In the genomic region with DNA sequence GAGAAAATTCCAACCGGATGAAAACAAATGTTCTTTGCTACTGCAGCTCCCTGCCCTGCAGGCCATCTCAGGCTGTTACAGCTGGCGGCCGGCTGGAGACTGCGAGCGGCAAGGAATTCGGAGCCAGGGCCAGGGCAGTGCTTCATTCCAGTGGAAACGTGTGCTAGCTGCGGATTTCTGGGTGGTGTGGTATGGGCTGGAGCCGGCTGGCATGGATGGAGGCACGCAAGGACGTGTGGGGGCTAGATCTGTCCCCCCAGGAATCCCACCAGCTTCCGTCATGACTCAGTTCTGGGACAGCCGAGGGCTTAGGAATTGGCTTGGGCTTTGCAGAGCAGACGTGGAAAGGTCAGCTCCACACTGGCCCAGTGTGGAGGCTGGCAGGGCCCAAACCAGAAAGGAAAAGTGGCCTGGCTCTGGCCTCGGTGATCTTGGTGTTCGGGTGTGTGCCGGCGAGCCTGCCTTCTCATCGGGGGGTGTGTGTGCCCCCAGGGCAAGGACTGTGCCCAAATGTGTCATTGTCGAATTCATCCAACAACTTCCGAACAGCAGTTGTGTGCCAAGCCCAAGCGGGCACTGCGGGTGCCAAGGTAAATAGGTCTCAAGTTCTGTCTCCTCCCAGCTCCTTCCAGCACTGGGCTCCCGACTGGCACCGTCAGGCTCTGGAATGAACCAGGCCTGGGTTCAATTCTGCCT, we compare ENCODE assay signal across 9 cellular contexts. TPM values are rescaled to one million over a fixed set of nuclear protein-coding genes. Genes with fewer than 3 reads are reported as not detected.
DNase-seq lines count a peak whose midpoint lies in the region; ATAC-seq, FAIRE-seq and TF ChIP-seq lines count a peak whose summit lies in the region.
"Had no signal": no experiment of that assay in that cellular context is flagged by ENCODE, and none has a peak within 500 bp of the region (broad histone marks: within the 10 kb centered on the region; RNA-seq: fewer than 3 reads in every experiment).

No MANE protein-coding gene starts in this region.

- H3K4me1 Mint-ChIP-seq in CD4-positive, alpha-beta T cell (ENCODE audit: low read depth), result no peaks in the 10 kb centered on the region
- H3K4me1 Mint-ChIP-seq: CD14-positive monocyte had no signal

- peaks cover 40% of the 10 kb centered on the region for H3K4me1 ChIP-seq in ACC112 (ENCODE audit: control insufficient read depth, insufficient read depth, low read length, unreplicated experiment)
- H3K4me1 ChIP-seq in endothelial cell of umbilical vein (ENCODE audit: control insufficient read depth, extremely low read depth, insufficient read depth, low read length), result peaks cover 18% of the 10 kb centered on the region
- peaks cover 3 to 4% of the 10 kb centered on the region in 2 donors for H3K4me1 ChIP-seq in mucosa of rectum (ENCODE audit: control insufficient read depth in 2 of 2, insufficient read depth in 2 of 2, low read length in 2 of 2)

- H3K36me3 ChIP-seq in ACC112 (ENCODE audit: insufficient read depth, low read length), result no peaks in the 10 kb centered on the region
- no peaks in the 10 kb centered on the region for H3K36me3 ChIP-seq in endothelial cell of umbilical vein (ENCODE audit: control insufficient read depth in 2 of 2, extremely low read depth in 1 of 2, insufficient read depth in 2 of 2, low read length in 2 of 2)
- H3K36me3 ChIP-seq in mucosa of rectum (ENCODE audit: control insufficient read depth in 2 of 2, insufficient read depth in 2 of 2, low read length in 2 of 2), result no peaks in the 10 kb centered on the region

- FAIRE-seq in endothelial cell of umbilical vein (lab: Jason Lieb, UNC), result peak; percentile 76

- 0 out of 2 replicates have a peak overlapping the region, but pooled peaks have one; percentile 31 for H3K4me3 ChIP-seq in ACC112 (ENCODE audit: low read depth, low read length)
- no peak overlapping the region for H3K4me3 ChIP-seq in endothelial cell of umbilical vein (replicated peaks in 1 of 3; ENCODE audit: insufficient read depth in 1 of 3, low read depth in 1 of 3, low read length in 3 of 3)
- no peak overlapping the region for H3K4me3 ChIP-seq in mucosa of rectum (ENCODE audit: low read length in 2 of 2)

- H3K9ac ChIP-seq in endothelial cell of umbilical vein (replicated peaks; ENCODE audit: extremely low read depth, insufficient read depth, low read length) (no peak overlapping the region), mucosa of rectum (ENCODE audit: low read depth in 1 of 2, low read length in 2 of 2) (no peak overlapping the region)

- H3K27me3 ChIP-seq in ACC112 (ENCODE audit: insufficient read depth, low read length) (no peaks in the 10 kb centered on the region), endothelial cell of umbilical vein (ENCODE audit: control insufficient read depth in 2 of 2, insufficient read depth in 2 of 2, low read length in 2 of 2) (no peaks in the 10 kb centered on the region), mucosa of rectum (ENCODE audit: control insufficient read depth in 2 of 2, insufficient read depth in 2 of 2, low read length in 2 of 2) (no peaks in the 10 kb centered on the region)
- peaks cover 1% of the 10 kb centered on the region for H3K27me3 ChIP-seq in CD4-positive, alpha-beta T cell (ENCODE audit: control insufficient read depth, insufficient read depth, low read length)

- POLR2A ChIA-PET in endothelial cell of umbilical vein (lab: Charles Lee), result no interaction called here
- POLR2A ChIA-PET in CD4-positive, alpha-beta T cell (lab: Charles Lee), result no interaction called here

- no peak for ATAC-seq in CD4-positive, alpha-beta T cell (ENCODE audit: poor library complexity)

- no peaks in the 10 kb centered on the region for H3K27me3 Mint-ChIP-seq in CD4-positive, alpha-beta T cell

- no peak overlapping the region for H3K4me3 Mint-ChIP-seq in CD4-positive, alpha-beta T cell
- H3K4me3 Mint-ChIP-seq: CD14-positive monocyte had no signal

- TF ChIP-seq POLR2A in endothelial cell of umbilical vein (IDR thresholded peaks at IDR 0.05; ENCODE audit: low read depth, low read length), result no peak

- no peaks in the 10 kb centered on the region for H3K9me1 ChIP-seq in endothelial cell of umbilical vein (replicated peaks; ENCODE audit: control insufficient read depth, extremely low read depth, insufficient read depth, low read length)

- no peak overlapping the region for H3K27ac Mint-ChIP-seq in CD4-positive, alpha-beta T cell

- no peaks in the 10 kb centered on the region for H3K9me3 ChIP-seq in endothelial cell of umbilical vein (replicated peaks; ENCODE audit: control insufficient read depth, insufficient read depth, low read length)
- H3K9me3 ChIP-seq in mucosa of rectum (ENCODE audit: control insufficient read depth in 2 of 2, low read length in 2 of 2), result no peaks in the 10 kb centered on the region
- H3K9me3 ChIP-seq in CD4-positive, alpha-beta T cell (ENCODE audit: control insufficient read depth, low read length), result no peaks in the 10 kb centered on the region

- CTCF ChIA-PET in endothelial cell of umbilical vein (lab: Charles Lee), result interaction anchor here (1.0 to 1.7 kb wide), 3 partner anchors 25 to 207 kb away, joined by 3 to 6 read pairs (median 4); no protein-coding TSS in a partner anchor
- CTCF ChIA-PET in CD4-positive, alpha-beta T cell (lab: Charles Lee), result no interaction called here

- DNase-seq in NCI-H2196 (lab: John Stamatoyannopoulos, UW; ENCODE audit: unreplicated experiment) (peak; percentile 73), endothelial cell of umbilical vein (ENCODE audit: low read depth, low spot score) (peak; percentile 44), D341Med (ENCODE audit: low spot score) (no peak), NCI-H345 (lab: John Stamatoyannopoulos, UW) (no peak), NCI-H748 treated with DMSO at 0.1 percent for 48 hours (lab: John Stamatoyannopoulos, UW) (no peak)
- DNase-seq in CD4-positive, alpha-beta T cell, result no peak

- peak overlapping the region; percentile 96 for H3K27ac ChIP-seq in ACC112 (ENCODE audit: low read depth, low read length)
- peak overlapping the region; percentile 1 for H3K27ac ChIP-seq in endothelial cell of umbilical vein (ENCODE audit: insufficient read depth, low read depth, low read length)
- H3K27ac ChIP-seq in mucosa of rectum (ENCODE audit: low read depth in 2 of 2, low read length in 2 of 2), result peak overlapping the region; percentile 27 to 45
- H3K27ac ChIP-seq in CD4-positive, alpha-beta T cell (ENCODE audit: low read depth, low read length), result no peak overlapping the region

- H3K36me3 Mint-ChIP-seq in CD4-positive, alpha-beta T cell (ENCODE audit: low read depth), result no peaks in the 10 kb centered on the region
- H3K36me3 Mint-ChIP-seq: CD14-positive monocyte had no signal

- H4K20me1 ChIP-seq in endothelial cell of umbilical vein (replicated peaks; ENCODE audit: control insufficient read depth, extremely low read depth, insufficient read depth, low read length), result no peaks in the 10 kb centered on the region

- dilution Hi-C loops in endothelial cell of umbilical vein (cut with MboI; ENCODE audit: extremely low pct_ligation_motif_present, low sequenced_read_pairs), result no loop called here

- H3K9me3 Mint-ChIP-seq in CD4-positive, alpha-beta T cell, result no peaks in the 10 kb centered on the region
- H3K9me3 Mint-ChIP-seq: CD14-positive monocyte had no signal

- H3K79me2 ChIP-seq in ACC112 (ENCODE audit: control insufficient read depth, insufficient read depth, low read length, unreplicated experiment) (no peaks in the 10 kb centered on the region), endothelial cell of umbilical vein (ENCODE audit: control insufficient read depth, insufficient read depth, low read length) (no peaks in the 10 kb centered on the region)

- intact Hi-C loops in endothelial cell of umbilical vein (cut with micrococcal nuclease), result loop anchor here (10.0 kb wide), 1 partner anchor 264 kb away; no protein-coding TSS in a partner anchor
- intact Hi-C loops in CD4-positive, alpha-beta T cell (cut with DNase I, micrococcal nuclease), result no loop called here

- H3K4me2 ChIP-seq in endothelial cell of umbilical vein (ENCODE audit: insufficient read depth, low read length), result no peak overlapping the region

- no TSS peak for BruUV-seq in endothelial cell of umbilical vein (replicated peaks; lab: Mats Ljungman, UMichigan)

- peak in 1 of 2 donors; percentile 28 for TF ChIP-seq CTCF in endothelial cell of umbilical vein (IDR thresholded peaks at IDR 0.05; ENCODE audit: extremely low read depth in 1 of 2, insufficient read depth in 1 of 2, low read depth in 1 of 2, low read length in 2 of 2)
- TF ChIP-seq CTCF in CD4-positive, alpha-beta T cell (IDR thresholded peaks at IDR 0.05), result no peak

- no peak overlapping the region for H2AFZ ChIP-seq in ACC112 (ENCODE audit: low read length, unreplicated experiment)
- H2AFZ ChIP-seq in endothelial cell of umbilical vein (ENCODE audit: low read depth, low read length), result no peak overlapping the region

TF ChIP-seq in endothelial cell of umbilical vein, 7 proteins besides CTCF, POLR2A, EP300 and RAD21:
- peak; percentile 42 for TF ChIP-seq POLR2AphosphoS5 (IDR thresholded peaks at IDR 0.05; ENCODE audit: insufficient read depth, low read depth, low read length)
- TF ChIP-seq FOS (IDR thresholded peaks at IDR 0.05; ENCODE audit: borderline replicate concordance, insufficient read depth, low read length), result peak; percentile 19
- TF ChIP-seq, protein P1, sequence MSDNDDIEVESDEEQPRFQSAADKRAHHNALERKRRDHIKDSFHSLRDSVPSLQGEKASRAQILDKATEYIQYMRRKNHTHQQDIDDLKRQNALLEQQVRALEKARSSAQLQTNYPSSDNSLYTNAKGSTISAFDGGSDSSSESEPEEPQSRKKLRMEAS (IDR thresholded peaks at IDR 0.05; ENCODE audit: insufficient read depth, insufficient read length), result no peak
- no peak for TF ChIP-seq MYC (IDR thresholded peaks at IDR 0.05; ENCODE audit: low read depth, low read length)
- TF ChIP-seq GATA2 (IDR thresholded peaks at IDR 0.05; ENCODE audit: insufficient read depth, insufficient read length, low read depth, low read length), result no peak
- no peak for TF ChIP-seq JUN (IDR thresholded peaks at IDR 0.05; ENCODE audit: borderline replicate concordance, insufficient read depth, insufficient read length, low read depth)
- TF ChIP-seq EZH2 (IDR thresholded peaks at IDR 0.05; ENCODE audit: borderline replicate concordance, low read depth, low read length, severe bottlenecking), result no peak
TF ChIP-seq in endothelial cell of umbilical vein: peak in this region for 2.

RNA-seq across cellular contexts. Expression of a gene that starts 48.1 kb away (rescaled TPM):
- 0.07 and 0.09 TPM in 2 replicates for total RNA-seq in endothelial cell of umbilical vein
- polyA plus RNA-seq in endothelial cell of umbilical vein, result 0.01 TPM in 1 of 2 replicates, not detected in the other
- polyA plus RNA-seq in endothelial cell of umbilical vein (2011; cell fraction: cytosol; rRNA removed), result 0.01 and 0.03 TPM in 2 replicates
- 0.03 TPM in 1 of 2 replicates, not detected in the other for polyA plus RNA-seq in endothelial cell of umbilical vein (2011; cell fraction: nucleus; rRNA removed)
- polyA plus RNA-seq in endothelial cell of umbilical vein (2012), result 0.05 and 0.12 TPM in 2 replicates
- polyA minus RNA-seq in endothelial cell of umbilical vein, result not detected in 2 replicates
- 7.7 TPM for polyA minus RNA-seq in endothelial cell of umbilical vein (2011; cell fraction: cytosol; rRNA and poly(A)+ RNA removed)
- not detected in 2 replicates for polyA minus RNA-seq in endothelial cell of umbilical vein (2011; cell fraction: nucleus; rRNA and poly(A)+ RNA removed)
- total RNA-seq in CD4-positive, alpha-beta T cell, result not detected
- polyA plus RNA-seq: CD14-positive monocyte had no signal

Comparison
In these comparisons a context has a peak if more than half of its experiments do, and no peak if none do; other contexts are left out.
1. DNase-seq: peak in NCI-H2196 (single experiment) and endothelial cell of umbilical vein (single experiment); none in D341Med (single experiment), CD4-positive, alpha-beta T cell (0 of 10), NCI-H345 (single experiment) and NCI-H748 treated with DMSO at 0.1 percent for 48 hours (single experiment).